Comparison of ENCODE assay signal across 15 cellular contexts in genomic region chr11:66708026-66708579, GRCh38. TPM values are rescaled to one million over a fixed set of nuclear protein-coding genes. Genes with fewer than 3 reads are reported as not detected.
DNase-seq lines count a peak whose midpoint lies in the region; ATAC-seq and TF ChIP-seq lines count a peak whose summit lies in the region.
"Had no signal": no experiment of that assay in that cellular context is flagged by ENCODE, and none has a peak within 500 bp of the region (broad histone marks: within the 10 kb centered on the region; RNA-seq: fewer than 3 reads in every experiment).

No MANE protein-coding gene starts in this region.

- no peaks in the 10 kb centered on the region; the same call in 2 of the 3 replicates for H3K4me1 Mint-ChIP-seq in GM23338

- no peak overlapping the region for H3K27ac Mint-ChIP-seq in GM23338
- H3K27ac Mint-ChIP-seq: CD8-positive, alpha-beta memory T cell had no signal

- H3K4me3 ChIP-seq in neuronal stem cell (ENCODE audit: low read length in 2 of 2), result no peak overlapping the region
- H3K4me3 ChIP-seq in GM23338, result no peak overlapping the region
- H3K4me3 ChIP-seq: GM12878, HAP-1 had no signal

- no peak overlapping the region for H3K4me3 Mint-ChIP-seq in GM23338
- H3K4me3 Mint-ChIP-seq: CD8-positive, alpha-beta memory T cell had no signal

- H4K20me1 ChIP-seq in GM23338 (replicated peaks; ENCODE audit: insufficient read depth), result no peaks in the 10 kb centered on the region; the same call in 1 of the 2 replicates

- H3K27me3 Mint-ChIP-seq in GM23338 (ENCODE audit: insufficient read depth, low read depth, poor library complexity), result peaks cover 4% of the 10 kb centered on the region

- TF ChIP-seq CTCF in GM23338 (conservative IDR thresholded peaks at IDR 0.05; ENCODE audit: low read depth in 2 of 2) (no peak), omental fat pad (IDR thresholded peaks at IDR 0.05) (no peak)

- no peak overlapping the region for H3K18ac ChIP-seq in neuronal stem cell (ENCODE audit: low read length)

- peaks cover 42% of the 10 kb centered on the region for H3K36me3 Mint-ChIP-seq in GM23338 (ENCODE audit: low read depth)
- H3K36me3 Mint-ChIP-seq: CD8-positive, alpha-beta memory T cell had no signal

- H3K23ac ChIP-seq in neuronal stem cell (ENCODE audit: low read depth, low read length, poor library complexity), result no peak overlapping the region

- H3K27me3 ChIP-seq in neuronal stem cell (ENCODE audit: control insufficient read depth in 3 of 3, insufficient read depth in 3 of 3, low read depth in 1 of 3, low read length in 3 of 3) (no peaks in the 10 kb centered on the region), GM23338 (ENCODE audit: insufficient read depth) (no peaks in the 10 kb centered on the region)

- intact Hi-C loops in Right ventricle myocardium inferior (cut with DNase I) (no loop called here), left cardiac atrium (cut with DNase I) (no loop called here)

- no peaks in the 10 kb centered on the region for H3K9me2 ChIP-seq in GM23338 (ENCODE audit: insufficient read depth)

- H3K4me2 ChIP-seq in neuronal stem cell (ENCODE audit: insufficient read depth, low read length, poor library complexity, severe bottlenecking), result no peak overlapping the region
- no peak overlapping the region for H3K4me2 ChIP-seq in GM23338

- no peaks in the 10 kb centered on the region for H3K79me2 ChIP-seq in GM23338 (replicated peaks; ENCODE audit: insufficient read depth)

- no peak overlapping the region for H2BK15ac ChIP-seq in neuronal stem cell (ENCODE audit: low read length)

- H3K9ac ChIP-seq in neuronal stem cell (ENCODE audit: low read depth, low read length, poor library complexity), result no peak overlapping the region

- H3K9me3 ChIP-seq in neuronal stem cell (replicated peaks in 1 of 2; ENCODE audit: control insufficient read depth in 2 of 2, insufficient read depth in 1 of 2, low read depth in 1 of 2, low read length in 2 of 2), result no peaks in the 10 kb centered on the region
- H3K9me3 ChIP-seq: HAP-1 had no signal

- peaks cover 32 to 77% of the 10 kb centered on the region in 2 donors for H3K36me3 ChIP-seq in neuronal stem cell (replicated peaks in 1 of 2; ENCODE audit: control insufficient read depth in 2 of 2, insufficient read depth in 2 of 2, low read length in 2 of 2)
- no peaks in the 10 kb centered on the region; the same call in 1 of the 2 replicates for H3K36me3 ChIP-seq in GM23338 (ENCODE audit: insufficient read depth)

- H3K4ac ChIP-seq in neuronal stem cell (ENCODE audit: low read length), result no peak overlapping the region

- H3K4me1 ChIP-seq in neuronal stem cell (ENCODE audit: control insufficient read depth in 2 of 2, insufficient read depth in 1 of 2, low read depth in 1 of 2, low read length in 2 of 2) (no peaks in the 10 kb centered on the region), GM23338 (ENCODE audit: insufficient read depth) (no peaks in the 10 kb centered on the region)
- H3K4me1 ChIP-seq: HAP-1 had no signal

- peaks cover 2% of the 10 kb centered on the region for H3K79me1 ChIP-seq in neuronal stem cell (ENCODE audit: low read depth, low read length)

- no peak overlapping the region for H2BK12ac ChIP-seq in neuronal stem cell (ENCODE audit: low read length)

- H2AK5ac ChIP-seq in neuronal stem cell (ENCODE audit: low read depth, low read length), result no peak overlapping the region

- H2AFZ ChIP-seq in neuronal stem cell (ENCODE audit: low read length) (no peak overlapping the region), GM23338 (no peak overlapping the region)

- no peak overlapping the region for H2BK120ac ChIP-seq in neuronal stem cell (ENCODE audit: low read depth, low read length)

- no peak overlapping the region for H4K8ac ChIP-seq in neuronal stem cell (ENCODE audit: low read depth, low read length)

- no peak overlapping the region for H4K91ac ChIP-seq in neuronal stem cell (ENCODE audit: low read depth, low read length, poor library complexity)

- DNase-seq in Right ventricle myocardium inferior (ENCODE audit: missing footprints) (peak; percentile 59), left cardiac atrium (no peak), glomerular visceral epithelial cell (ENCODE audit: extremely low spot score) (peak; percentile 24), neuronal stem cell (ENCODE audit: low spot score) (no peak), GM23338 (ENCODE audit: low spot score) (no peak), omental fat pad (ENCODE audit: low spot score) (no peak)
- DNase-seq: Calu3; CD8-positive, alpha-beta memory T cell; DMS 273 treated with DMSO at 0.1 percent for 48 hours; GOT3 had no signal

- ATAC-seq in Right ventricle myocardium inferior, result no peak
- no peak for ATAC-seq in left cardiac atrium
- no peak for ATAC-seq in GM18907 (IDR thresholded peaks at IDR 0.05; ENCODE audit: unreplicated experiment)
- ATAC-seq in GM23338, result no peak
- ATAC-seq in omental fat pad (ENCODE audit: low FRiP score), result no peak
- ATAC-seq: GM12878, HepG2 had no signal

- no peaks in the 10 kb centered on the region for H3K9me3 Mint-ChIP-seq in GM23338
- H3K9me3 Mint-ChIP-seq: CD8-positive, alpha-beta memory T cell had no signal

- WGBS in neuronal stem cell (ENCODE audit: extremely low coverage in 2 of 2, insufficient read length in 2 of 2, insufficient replicate concordance in 1 of 2), 2 donors, result no CpG with 5 or more reads among the region's 25 CpGs

- no peaks in the 10 kb centered on the region for H3F3A ChIP-seq in GM23338 (replicated peaks; ENCODE audit: low read depth)

- no peak overlapping the region for H3K14ac ChIP-seq in neuronal stem cell (ENCODE audit: low read length)

- H3K27ac ChIP-seq in neuronal stem cell (replicated peaks; ENCODE audit: low read length) (no peak overlapping the region), GM23338 (ENCODE audit: low read depth) (no peak overlapping the region)
- H3K27ac ChIP-seq: 22Rv1 had no signal

- H2BK5ac ChIP-seq in neuronal stem cell (ENCODE audit: low read length), result peak overlapping the region; percentile 60

TF ChIP-seq in GM23338, 12 proteins besides CTCF, POLR2A, EP300 and RAD21 (continues in another document):
- TF ChIP-seq ETS1 (IDR thresholded peaks at IDR 0.05) (no peak), ZNF331 (CRISPR knock-in tag; IDR thresholded peaks at IDR 0.05; ENCODE audit: low read depth) (no peak)

RNA-seq across cellular contexts. Expression of gene SPTBN2, which starts 20.9 kb away (rescaled TPM):
- total RNA-seq in Right ventricle myocardium inferior (0.95 TPM), left cardiac atrium (1 to 10 TPM; 3.2 to 3.8 TPM), omental fat pad (10 to 100 TPM in 2 of 4 donors, 1 to 10 TPM in 2; 1.6 to 14.4 (median 8.6) TPM)
- 22.0 TPM for polyA plus RNA-seq in neuronal stem cell (2013, experiment 1 of 2)
- 21.8 TPM for polyA plus RNA-seq in neuronal stem cell (2013, experiment 2 of 2)
- total RNA-seq in GM23338 (2014; rRNA removed; shearing (Covaris generic)), result 28.9 and 49.1 TPM in 2 replicates
- 6.9 and 7.7 TPM in 2 replicates for polyA plus RNA-seq in GM23338 (2016; fragmentation: Nextera tagmentation; extraction: Ambion mirVana)
- polyA plus RNA-seq: CD8-positive, alpha-beta memory T cell had no signal

RNA-seq across cellular contexts. Expression of gene RBM4B, which starts 30.4 kb away (rescaled TPM):
- total RNA-seq in Right ventricle myocardium inferior, result 14.0 TPM
- total RNA-seq in left cardiac atrium, result 10 to 100 TPM in 1 of 2 donors, 1 to 10 TPM in 1; 8.0 to 13.8 TPM
- polyA plus RNA-seq in neuronal stem cell (2013, experiment 1 of 2), result 19.8 TPM
- polyA plus RNA-seq in neuronal stem cell (2013, experiment 2 of 2), result 20.3 TPM
- total RNA-seq in GM23338 (2014; rRNA removed; shearing (Covaris generic)), result 22.9 and 31.0 TPM in 2 replicates
- 21.1 and 28.0 TPM in 2 replicates for polyA plus RNA-seq in GM23338 (2016; fragmentation: Nextera tagmentation; extraction: Ambion mirVana)
- total RNA-seq in omental fat pad, result 10 to 100 TPM in 3 of 4 donors, 1 to 10 TPM in 1; 7.8 to 13.9 (median 11.2) TPM

Comparison
In these comparisons a context has a peak if more than half of its experiments do, and no peak if none do; other contexts are left out.
1. DNase-seq: peak in Right ventricle myocardium inferior (single experiment) and glomerular visceral epithelial cell (single experiment); none in left cardiac atrium (single experiment), neuronal stem cell (single experiment), GM23338 (single experiment) and omental fat pad (single experiment).